Comparison of ENCODE assay signal across 8 cellular contexts in genomic region chr14:106721926-106722325, GRCh38.
DNase-seq lines count a peak whose midpoint lies in the region; ATAC-seq, FAIRE-seq and TF ChIP-seq lines count a peak whose summit lies in the region.
"Not testable (repeated sequence)": the region's sequence is repeated elsewhere in the genome, so short reads cannot be mapped to it uniquely, and the experiment has no call there.

No MANE protein-coding gene starts in this region.

- CTCF ChIA-PET in CD8-positive, alpha-beta T cell (lab: Charles Lee); activated CD8-positive, alpha-beta T cell treated with anti-CD3 and anti-CD28 coated beads for 36 hours (lab: Charles Lee): not testable (repeated sequence)

- H3K9me3 Mint-ChIP-seq in CD8-positive, alpha-beta T cell; activated CD8-positive, alpha-beta T cell treated with anti-CD3 and anti-CD28 coated beads for 36 hours; activated T-helper 17 cell treated with anti-CD3 and anti-CD28 coated beads, Interleukin-2, amount 50 U/mL, for 72 hours; central memory CD8-positive, alpha-beta T cell; effector memory CD8-positive, alpha-beta T cell: not testable (repeated sequence)

- peaks cover 12% of the 10 kb centered on the region for H3F3A ChIP-seq in Loucy (ENCODE audit: low read depth)

- not testable (repeated sequence) for H3K27me3 Mint-ChIP-seq in CD8-positive, alpha-beta T cell (ENCODE audit: low read depth); T-helper 17 cell; activated CD8-positive, alpha-beta T cell treated with anti-CD3 and anti-CD28 coated beads for 36 hours; activated T-helper 17 cell treated with anti-CD3 and anti-CD28 coated beads, Interleukin-2, amount 50 U/mL, for 72 hours; central memory CD8-positive, alpha-beta T cell; effector memory CD8-positive, alpha-beta T cell

- not testable (repeated sequence) for H3K4me1 ChIP-seq in CD8-positive, alpha-beta T cell (ENCODE audit: insufficient read depth, low read length)
- peaks cover 72% of the 10 kb centered on the region for H3K4me1 ChIP-seq in Loucy (ENCODE audit: insufficient read depth, low read length, poor library complexity, severe bottlenecking)

- POLR2A ChIA-PET in CD8-positive, alpha-beta T cell (lab: Charles Lee); activated CD8-positive, alpha-beta T cell treated with anti-CD3 and anti-CD28 coated beads for 36 hours (lab: Charles Lee): not testable (repeated sequence)

- H3K27ac ChIP-seq in CD8-positive, alpha-beta T cell (ENCODE audit: low read depth, low read length), result not testable (repeated sequence)

- H3K4me1 Mint-ChIP-seq in CD8-positive, alpha-beta T cell (ENCODE audit: low read depth), result peaks cover 60% of the 10 kb centered on the region
- peaks cover 37% of the 10 kb centered on the region for H3K4me1 Mint-ChIP-seq in T-helper 17 cell
- H3K4me1 Mint-ChIP-seq in activated CD8-positive, alpha-beta T cell treated with anti-CD3 and anti-CD28 coated beads for 36 hours (ENCODE audit: low read depth), result peaks cover 44% of the 10 kb centered on the region
- H3K4me1 Mint-ChIP-seq in activated T-helper 17 cell treated with anti-CD3 and anti-CD28 coated beads, Interleukin-2, amount 50 U/mL, for 72 hours, result peaks cover 36% of the 10 kb centered on the region
- peaks cover 63% of the 10 kb centered on the region for H3K4me1 Mint-ChIP-seq in central memory CD8-positive, alpha-beta T cell
- peaks cover 45 to 52% of the 10 kb centered on the region in 2 donors for H3K4me1 Mint-ChIP-seq in effector memory CD8-positive, alpha-beta T cell (ENCODE audit: low read depth in 2 of 2)

- not testable (repeated sequence) for DNase-seq in CD8-positive, alpha-beta T cell; GM12891 (ENCODE audit: insufficient read length, low spot score); T-helper 17 cell; activated CD8-positive, alpha-beta T cell treated with anti-CD3 and anti-CD28 coated beads for 36 hours; central memory CD8-positive, alpha-beta T cell (ENCODE audit: low spot score in 2 of 2); effector memory CD8-positive, alpha-beta T cell

- H3K9ac ChIP-seq in Loucy (ENCODE audit: low read depth, low read length, poor library complexity, severe bottlenecking), result peak overlapping the region; percentile 74

- peak overlapping the region; percentile 88 for H3K4me2 ChIP-seq in Loucy (ENCODE audit: low read depth, low read length, poor library complexity, severe bottlenecking)

- not testable (repeated sequence) for TF ChIP-seq POLR2A in GM12891 (IDR thresholded peaks at IDR 0.05; ENCODE audit: low read depth, low read length)

- H3K79me2 ChIP-seq in Loucy (ENCODE audit: insufficient read depth, low read length), result not testable (repeated sequence)

- not testable (repeated sequence) for H4K20me1 ChIP-seq in Loucy (ENCODE audit: insufficient read depth, low read length, poor library complexity, severe bottlenecking)

- not testable (repeated sequence) for TF ChIP-seq CTCF in CD8-positive, alpha-beta T cell (IDR thresholded peaks at IDR 0.05); Loucy (conservative IDR thresholded peaks at IDR 0.05; ENCODE audit: low read length); activated CD8-positive, alpha-beta T cell treated with anti-CD3 and anti-CD28 coated beads for 36 hours (IDR thresholded peaks at IDR 0.05)

- H3K4me3 Mint-ChIP-seq in CD8-positive, alpha-beta T cell; activated CD8-positive, alpha-beta T cell treated with anti-CD3 and anti-CD28 coated beads for 36 hours; activated T-helper 17 cell treated with anti-CD3 and anti-CD28 coated beads, Interleukin-2, amount 50 U/mL, for 72 hours; central memory CD8-positive, alpha-beta T cell; effector memory CD8-positive, alpha-beta T cell: not testable (repeated sequence)
- peak overlapping the region; percentile 26 for H3K4me3 Mint-ChIP-seq in T-helper 17 cell

- H3K27me3 ChIP-seq in CD8-positive, alpha-beta T cell (ENCODE audit: insufficient read depth, low read length); Loucy (ENCODE audit: insufficient read depth, low read length, poor library complexity, severe bottlenecking): not testable (repeated sequence)

- FAIRE-seq in GM12891 (lab: Jason Lieb, UNC), result peak; percentile 64

- intact Hi-C loops in CD8-positive, alpha-beta T cell (cut with DNase I, micrococcal nuclease), result loop anchor here in 1 of 2 experiments (2.0 kb wide), 1 partner anchor 59 kb away; no protein-coding TSS in a partner anchor
- intact Hi-C loops in activated CD8-positive, alpha-beta T cell treated with anti-CD3 and anti-CD28 coated beads for 36 hours (cut with micrococcal nuclease), result not testable (repeated sequence)

- H3K27ac Mint-ChIP-seq in CD8-positive, alpha-beta T cell, result peak overlapping the region; percentile 29
- peak overlapping the region; percentile 95 for H3K27ac Mint-ChIP-seq in T-helper 17 cell
- peak overlapping the region; percentile 68 for H3K27ac Mint-ChIP-seq in activated CD8-positive, alpha-beta T cell treated with anti-CD3 and anti-CD28 coated beads for 36 hours
- H3K27ac Mint-ChIP-seq in activated T-helper 17 cell treated with anti-CD3 and anti-CD28 coated beads, Interleukin-2, amount 50 U/mL, for 72 hours, result peak overlapping the region; percentile 12
- H3K27ac Mint-ChIP-seq in central memory CD8-positive, alpha-beta T cell (ENCODE audit: low read depth), result peak overlapping the region; percentile 69
- peak overlapping the region; percentile 69 to 86 for H3K27ac Mint-ChIP-seq in effector memory CD8-positive, alpha-beta T cell

- not testable (repeated sequence) for H3K4me3 ChIP-seq in CD8-positive, alpha-beta T cell (ENCODE audit: low read depth, low read length); Loucy (ENCODE audit: low read length, poor library complexity, severe bottlenecking)

- H3K9me3 ChIP-seq in CD8-positive, alpha-beta T cell (ENCODE audit: low read length); Loucy (ENCODE audit: insufficient read depth, low read depth, low read length); T-helper 17 cell (ENCODE audit: control insufficient read depth, low read length, poor library complexity, severe bottlenecking): not testable (repeated sequence)

- H2AFZ ChIP-seq in Loucy (ENCODE audit: low read length), result not testable (repeated sequence)

- not testable (repeated sequence) for H3K9me2 ChIP-seq in Loucy (replicated peaks; ENCODE audit: low read depth, low read length)

- not testable (repeated sequence) for H3K36me3 Mint-ChIP-seq in CD8-positive, alpha-beta T cell; T-helper 17 cell (ENCODE audit: low read depth); activated CD8-positive, alpha-beta T cell treated with anti-CD3 and anti-CD28 coated beads for 36 hours (ENCODE audit: low read depth); activated T-helper 17 cell treated with anti-CD3 and anti-CD28 coated beads, Interleukin-2, amount 50 U/mL, for 72 hours (ENCODE audit: low read depth); central memory CD8-positive, alpha-beta T cell (ENCODE audit: insufficient read depth); effector memory CD8-positive, alpha-beta T cell (ENCODE audit: insufficient read depth)

- H3K36me3 ChIP-seq in CD8-positive, alpha-beta T cell (ENCODE audit: insufficient read depth, low read length); Loucy (ENCODE audit: insufficient read depth, low read length): not testable (repeated sequence)

- ATAC-seq in CD8-positive, alpha-beta T cell; T-helper 17 cell; activated CD8-positive, alpha-beta T cell treated with anti-CD3 and anti-CD28 coated beads for 36 hours; activated T-helper 17 cell treated with anti-CD3 and anti-CD28 coated beads, Interleukin-2, amount 50 U/mL, for 72 hours (replicated peaks); central memory CD8-positive, alpha-beta T cell (replicated peaks; ENCODE audit: extremely low read depth, poor library complexity, severe bottlenecking); effector memory CD8-positive, alpha-beta T cell (replicated peaks): not testable (repeated sequence)

Comparison
In these comparisons a context has a peak if more than half of its experiments do, and no peak if none do; other contexts are left out.
1. H3K27ac Mint-ChIP-seq: peak in every context shown above with its lines; median percentile 95 in T-helper 17 cell; 78 in effector memory CD8-positive, alpha-beta T cell; 69 in central memory CD8-positive, alpha-beta T cell; 68 in activated CD8-positive, alpha-beta T cell treated with anti-CD3 and anti-CD28 coated beads for 36 hours; 29 in CD8-positive, alpha-beta T cell; 12 in activated T-helper 17 cell treated with anti-CD3 and anti-CD28 coated beads, Interleukin-2, amount 50 U/mL, for 72 hours.